ENCODE assay signal across 1 cellular context in genomic region chr6:116139917-116140316, GRCh38.
TF ChIP-seq lines count a peak whose summit lies in the region.

No MANE protein-coding gene starts in this region.

TF ChIP-seq in GM23338, 12 proteins besides CTCF, POLR2A, EP300 and RAD21:
- TF ChIP-seq CREB1 (CRISPR knock-in tag; IDR thresholded peaks at IDR 0.05; ENCODE audit: low read depth) (no peak), NANOG (IDR thresholded peaks at IDR 0.05; ENCODE audit: borderline replicate concordance) (no peak), EZH2phosphoT487 (IDR thresholded peaks at IDR 0.05; ENCODE audit: unreplicated experiment) (no peak), EZH2 (IDR thresholded peaks at IDR 0.05; ENCODE audit: low read depth, unreplicated experiment) (no peak), ETS1 (IDR thresholded peaks at IDR 0.05) (no peak)
TF ChIP-seq in GM23338: peak in this region for 0.
